ENCODE assay signal across 15 cellular contexts in the genomic region with DNA sequence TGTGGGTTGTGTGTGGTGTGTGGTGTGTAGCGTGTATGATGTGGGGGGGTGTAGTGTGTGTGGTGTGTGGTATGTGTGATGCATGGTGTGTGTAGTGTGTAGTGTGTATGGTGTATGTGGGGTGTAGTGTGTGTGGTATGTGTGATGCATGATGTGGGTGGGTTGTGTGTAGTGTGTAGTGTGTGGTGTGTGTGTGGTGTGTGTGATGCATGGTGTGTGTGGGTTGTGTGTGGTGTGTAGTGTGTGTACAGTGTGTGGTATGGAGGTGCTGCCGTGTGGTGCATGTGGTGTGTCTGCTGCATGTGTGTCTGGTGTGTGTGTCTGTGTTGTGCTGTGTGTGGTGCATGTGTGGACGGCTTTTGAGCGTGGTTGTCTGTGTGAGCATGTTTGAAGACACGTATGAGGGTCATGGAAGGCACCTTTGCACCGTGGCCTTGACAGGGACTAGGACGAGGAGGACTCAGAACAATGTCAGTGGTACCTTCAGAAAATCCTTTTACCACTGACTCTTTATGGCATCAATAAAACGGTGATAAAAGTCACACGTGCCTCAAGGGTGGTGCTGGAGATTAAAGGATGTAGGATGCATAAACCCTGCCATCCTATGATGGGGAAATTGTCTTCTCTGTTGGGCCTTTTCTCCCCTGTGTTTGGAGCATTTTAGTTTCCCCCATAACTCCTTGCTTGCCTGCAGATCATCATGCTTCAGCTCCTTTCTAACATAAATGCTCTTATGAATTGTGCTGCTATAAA.
"Had no signal": no experiment of that assay in that cellular context is flagged by ENCODE, and none has a peak within 500 bp of the region (broad histone marks: within the 10 kb centered on the region; RNA-seq: fewer than 3 reads in every experiment).

No MANE protein-coding gene starts in this region.

- H3K4me1 ChIP-seq: gastrocnemius medialis, uterus had no signal

- H3K36me3 Mint-ChIP-seq: activated naive CD4-positive, alpha-beta T cell treated with anti-CD3 and anti-CD28 coated beads, Interleukin-2, amount 10 ng/mL, durations not matched to agents 7 days and 5 days; WTC11 had no signal

- H3K27me3 ChIP-seq: ovary, thyroid gland, uterus had no signal

- H3K4me3 ChIP-seq: gastrocnemius medialis, heart right ventricle, left ventricle myocardium inferior, ovary, thyroid gland, uterus had no signal

- H3K4me1 Mint-ChIP-seq: activated naive CD4-positive, alpha-beta T cell treated with anti-CD3 and anti-CD28 coated beads, Interleukin-2, amount 10 ng/mL, durations not matched to agents 7 days and 5 days; WTC11 had no signal

- ATAC-seq: gastrocnemius medialis, WTC11 had no signal

- H3K9me3 Mint-ChIP-seq: activated naive CD4-positive, alpha-beta T cell treated with anti-CD3 and anti-CD28 coated beads, Interleukin-2, amount 10 ng/mL, durations not matched to agents 7 days and 5 days had no signal

- H3K36me3 ChIP-seq: gastrocnemius medialis, heart right ventricle, left ventricle myocardium inferior, ovary, thyroid gland, uterus had no signal

- H3K9me3 ChIP-seq: gastrocnemius medialis, ovary, thyroid gland, uterus had no signal

- H3K27ac ChIP-seq: gastrocnemius medialis, heart right ventricle, left ventricle myocardium inferior, ovary, thyroid gland, uterus had no signal

- H3K4me3 Mint-ChIP-seq: activated naive CD4-positive, alpha-beta T cell treated with anti-CD3 and anti-CD28 coated beads, Interleukin-2, amount 10 ng/mL, durations not matched to agents 7 days and 5 days; WTC11 had no signal

- H3K27ac Mint-ChIP-seq: activated naive CD4-positive, alpha-beta T cell treated with anti-CD3 and anti-CD28 coated beads, Interleukin-2, amount 10 ng/mL, durations not matched to agents 7 days and 5 days; WTC11 had no signal

- DNase-seq: activated CD4-positive, alpha-beta T cell treated with anti-CD3 and anti-CD28 coated beads for 48 hours; activated CD8-positive, alpha-beta memory T cell treated with anti-CD3 and anti-CD28 coated beads for 24 hours; activated naive CD4-positive, alpha-beta T cell treated with anti-CD3 and anti-CD28 coated beads, Interleukin-2, amount 10 ng/mL, durations not matched to agents 7 days and 5 days; central memory CD4-positive, alpha-beta T cell; cortex of kidney; effector memory CD4-positive, alpha-beta T cell; gastrocnemius medialis; heart right ventricle; islet precursor cell; left ventricle myocardium inferior; mesenchymal stem cell; ovary; thyroid gland; uterus had no signal
